In genomic region chr1:85406887-85407593, GRCh38 we compare ENCODE assay signal across 10 cellular contexts. TPM values are rescaled to one million over a fixed set of nuclear protein-coding genes. Genes with fewer than 3 reads are reported as not detected.
A peak's percentile ranks its signal among the peaks of the same experiment; 100 is the strongest.
DNase-seq lines count a peak whose midpoint lies in the region; ATAC-seq, FAIRE-seq and TF ChIP-seq lines count a peak whose summit lies in the region.
"Had no signal": no experiment of that assay in that cellular context is flagged by ENCODE, and none has a peak within 500 bp of the region (broad histone marks: within the 10 kb centered on the region; RNA-seq: fewer than 3 reads in every experiment).

No MANE protein-coding gene starts in this region.

- DNase-seq in Ammon's horn (ENCODE audit: low spot score) (peak; percentile 86), frontal cortex (ENCODE audit: low spot score in 2 of 2) (peak; percentile 6 to 32), osteocyte (ENCODE audit: extremely low spot score, unreplicated experiment) (no peak)
- DNase-seq in activated CD4-positive, alpha-beta memory T cell treated with anti-CD3 and anti-CD28 coated beads, Interleukin-2, amount 10 ng/mL, durations not matched to agents 7 days and 5 days = no peak
- no peak for DNase-seq in activated CD4-positive, alpha-beta T cell treated with anti-CD3 and anti-CD28 coated beads for 4 hours
- DNase-seq in activated effector memory CD4-positive, alpha-beta T cell treated with Interleukin-2 at 50 U/mL for 16 hours = no peak
- DNase-seq: glutamatergic neuron had no signal

- no peak for TF ChIP-seq CTCF in osteocyte (IDR thresholded peaks at IDR 0.05)

- H3K4me1 Mint-ChIP-seq in osteocyte (ENCODE audit: unreplicated experiment) = peaks cover 78% of the 10 kb centered on the region
- H3K4me1 Mint-ChIP-seq in activated CD4-positive, alpha-beta memory T cell treated with anti-CD3 and anti-CD28 coated beads, Interleukin-2, amount 10 ng/mL, durations not matched to agents 7 days and 5 days = no peaks in the 10 kb centered on the region

- H3K27ac Mint-ChIP-seq in osteocyte (ENCODE audit: unreplicated experiment) = peak overlapping the region; percentile 95
- no peak overlapping the region for H3K27ac Mint-ChIP-seq in activated CD4-positive, alpha-beta memory T cell treated with anti-CD3 and anti-CD28 coated beads, Interleukin-2, amount 10 ng/mL, durations not matched to agents 7 days and 5 days
- H3K27ac Mint-ChIP-seq: T-helper 1 cell treated with Interleukin-12 subunit alpha and Interleukin-12 subunit beta and Interleukin-4 antibody, amounts not matched to agents 30 μg/mL and 1 μg/mL, for 36 hours had no signal

- POLR2A ChIA-PET in activated CD4-positive, alpha-beta memory T cell treated with anti-CD3 and anti-CD28 coated beads, Interleukin-2, amount 10 ng/mL, durations not matched to agents 7 days and 5 days (lab: Charles Lee) = no interaction called here

- ATAC-seq in SK-N-SH treated with all-trans-retinoic acid at 6 μM for 48 hours = peak; percentile 94
- no peak for ATAC-seq in HG02678 (IDR thresholded peaks at IDR 0.05; ENCODE audit: unreplicated experiment)

- FAIRE-seq in frontal cortex (lab: Jason Lieb, UNC) = peak; percentile 59

- peaks cover 3% of the 10 kb centered on the region for H3K36me3 Mint-ChIP-seq in osteocyte (ENCODE audit: unreplicated experiment)
- H3K36me3 Mint-ChIP-seq in activated CD4-positive, alpha-beta memory T cell treated with anti-CD3 and anti-CD28 coated beads, Interleukin-2, amount 10 ng/mL, durations not matched to agents 7 days and 5 days (ENCODE audit: low read depth) = no peaks in the 10 kb centered on the region

- H3K9me3 Mint-ChIP-seq in osteocyte (ENCODE audit: unreplicated experiment) = no peaks in the 10 kb centered on the region
- no peaks in the 10 kb centered on the region for H3K9me3 Mint-ChIP-seq in activated CD4-positive, alpha-beta memory T cell treated with anti-CD3 and anti-CD28 coated beads, Interleukin-2, amount 10 ng/mL, durations not matched to agents 7 days and 5 days
- H3K9me3 Mint-ChIP-seq: T-helper 1 cell treated with Interleukin-12 subunit alpha and Interleukin-12 subunit beta and Interleukin-4 antibody, amounts not matched to agents 30 μg/mL and 1 μg/mL, for 36 hours had no signal

- CTCF ChIA-PET in activated CD4-positive, alpha-beta memory T cell treated with anti-CD3 and anti-CD28 coated beads, Interleukin-2, amount 10 ng/mL, durations not matched to agents 7 days and 5 days (lab: Charles Lee) = no interaction called here

- H3K4me3 Mint-ChIP-seq in osteocyte (ENCODE audit: unreplicated experiment) = peak overlapping the region; percentile 41
- H3K4me3 Mint-ChIP-seq in activated CD4-positive, alpha-beta memory T cell treated with anti-CD3 and anti-CD28 coated beads, Interleukin-2, amount 10 ng/mL, durations not matched to agents 7 days and 5 days = no peak overlapping the region
- H3K4me3 Mint-ChIP-seq: T-helper 1 cell treated with Interleukin-12 subunit alpha and Interleukin-12 subunit beta and Interleukin-4 antibody, amounts not matched to agents 30 μg/mL and 1 μg/mL, for 36 hours had no signal

- no peaks in the 10 kb centered on the region for H3K27me3 Mint-ChIP-seq in osteocyte (ENCODE audit: unreplicated experiment)
- H3K27me3 Mint-ChIP-seq in activated CD4-positive, alpha-beta memory T cell treated with anti-CD3 and anti-CD28 coated beads, Interleukin-2, amount 10 ng/mL, durations not matched to agents 7 days and 5 days = peaks cover 2% of the 10 kb centered on the region

TF ChIP-seq in SK-N-SH treated with all-trans-retinoic acid at 6 μM for 48 hours, 23 proteins besides CTCF, POLR2A, EP300 and RAD21:
- TF ChIP-seq ZFP3 (CRISPR knock-in tag; IDR thresholded peaks at IDR 0.05) (no peak), ISL1 (CRISPR knock-in tag; IDR thresholded peaks at IDR 0.05) (peak; percentile 68), POU6F1 (CRISPR knock-in tag; IDR thresholded peaks at IDR 0.05; ENCODE audit: borderline replicate concordance, low read depth) (no peak), CREB5 (CRISPR knock-in tag; IDR thresholded peaks at IDR 0.05; ENCODE audit: low read depth) (0 out of 2 replicates have a peak, but pooled peaks have one; percentile 11), OSR1 (CRISPR knock-in tag; IDR thresholded peaks at IDR 0.05) (no peak), PPARA (CRISPR knock-in tag; IDR thresholded peaks at IDR 0.05; ENCODE audit: borderline replicate concordance) (no peak), CSRNP3 (CRISPR knock-in tag; IDR thresholded peaks at IDR 0.05) (no peak), GLIS3 (CRISPR knock-in tag; IDR thresholded peaks at IDR 0.05) (no peak), ZNF565 (CRISPR knock-in tag; conservative IDR thresholded peaks at IDR 0.05; ENCODE audit: low read depth) (no peak), TOX (CRISPR knock-in tag; IDR thresholded peaks at IDR 0.05; ENCODE audit: borderline replicate concordance) (no peak), TSHZ2 (CRISPR knock-in tag; IDR thresholded peaks at IDR 0.05) (no peak), RARB (CRISPR knock-in tag; IDR thresholded peaks at IDR 0.05) (no peak), ZFP30 (CRISPR knock-in tag; IDR thresholded peaks at IDR 0.05) (no peak)

RNA-seq across cellular contexts. Expression of gene DDAH1, which starts 57.9 kb away (rescaled TPM):
- total RNA-seq in frontal cortex = 45.2 TPM
- 40.8 and 46.8 TPM in 2 replicates for total RNA-seq in osteocyte
- total RNA-seq in activated CD4-positive, alpha-beta memory T cell treated with anti-CD3 and anti-CD28 coated beads, Interleukin-2, amount 10 ng/mL, durations not matched to agents 7 days and 5 days = not detected

Comparison
In these comparisons a context has a peak if more than half of its experiments do, and no peak if none do; other contexts are left out.
1. DNase-seq: peak in Ammon's horn (single experiment) and frontal cortex (2 of 2); none in osteocyte (single experiment), activated CD4-positive, alpha-beta memory T cell treated with anti-CD3 and anti-CD28 coated beads, Interleukin-2, amount 10 ng/mL, durations not matched to agents 7 days and 5 days (single experiment), activated CD4-positive, alpha-beta T cell treated with anti-CD3 and anti-CD28 coated beads for 4 hours (0 of 2) and activated effector memory CD4-positive, alpha-beta T cell treated with Interleukin-2 at 50 U/mL for 16 hours (single experiment).
2. RNA of gene DDAH1, which starts 57.9 kb away (total RNA-seq): 40.8 to 46.8 TPM in osteocyte and 45.2 TPM in frontal cortex (single experiment); not detected in activated CD4-positive, alpha-beta memory T cell treated with anti-CD3 and anti-CD28 coated beads, Interleukin-2, amount 10 ng/mL, durations not matched to agents 7 days and 5 days; every median in the first group is over 10 times any median in the second.